ENCODE assay signal across 24 cellular contexts in genomic region chr11:64624869-64625481, GRCh38. TPM values are rescaled to one million over a fixed set of nuclear protein-coding genes. Genes with fewer than 3 reads are reported as not detected.
A peak's percentile ranks its signal among the peaks of the same experiment; 100 is the strongest.
DNase-seq lines count a peak whose midpoint lies in the region; ATAC-seq lines count a peak whose summit lies in the region.
"Had no signal": no experiment of that assay in that cellular context is flagged by ENCODE, and none has a peak within 500 bp of the region (broad histone marks: within the 10 kb centered on the region; RNA-seq: fewer than 3 reads in every experiment).

No MANE protein-coding gene starts in this region.

- H3K4me1 Mint-ChIP-seq in activated CD8-positive, alpha-beta memory T cell treated with anti-CD3 and anti-CD28 coated beads, Interleukin-2, amount 10 ng/mL, durations not matched to agents 7 days and 5 days, result peaks cover 2% of the 10 kb centered on the region

- CTCF ChIA-PET in activated CD8-positive, alpha-beta memory T cell treated with anti-CD3 and anti-CD28 coated beads, Interleukin-2, amount 10 ng/mL, durations not matched to agents 7 days and 5 days (lab: Charles Lee), result interaction anchor here (0.5 kb wide), 1 partner anchor 16 kb away, joined by 3 read pairs; no protein-coding TSS in a partner anchor

- H3K36me3 Mint-ChIP-seq in activated CD8-positive, alpha-beta memory T cell treated with anti-CD3 and anti-CD28 coated beads, Interleukin-2, amount 10 ng/mL, durations not matched to agents 7 days and 5 days, result no peaks in the 10 kb centered on the region

- H4K20me1 ChIP-seq in Karpas-422 (ENCODE audit: insufficient read depth, low read depth, low read length), result 0 out of 2 replicates have a peak, but pooled peaks cover 5% of the 10 kb centered on the region

- no peaks in the 10 kb centered on the region for H3K27me3 ChIP-seq in Karpas-422 (ENCODE audit: low read length)
- H3K27me3 ChIP-seq: tibial artery had no signal

- no peak overlapping the region for H3K4me3 Mint-ChIP-seq in activated CD8-positive, alpha-beta memory T cell treated with anti-CD3 and anti-CD28 coated beads, Interleukin-2, amount 10 ng/mL, durations not matched to agents 7 days and 5 days
- H3K4me3 Mint-ChIP-seq: activated CD8-positive, alpha-beta T cell treated with anti-CD3 and anti-CD28 coated beads, Interleukin-2, amount 10 ng/mL, durations not matched to agents 7 days and 5 days; CD4-positive, alpha-beta T cell; nephron had no signal

- no peaks in the 10 kb centered on the region for H3K36me3 ChIP-seq in Karpas-422 (ENCODE audit: insufficient read depth, low read length)
- H3K36me3 ChIP-seq: prostate gland had no signal

- no peak overlapping the region for H3K4me2 ChIP-seq in Karpas-422 (ENCODE audit: low read depth, low read length, poor library complexity, severe bottlenecking)
- H3K4me2 ChIP-seq: A549, hepatocyte had no signal

- H3K27ac ChIP-seq in Karpas-422 (ENCODE audit: low read length), result no peak overlapping the region
- H3K27ac ChIP-seq: A549, hepatocyte, prostate gland, tibial artery had no signal

- H3K9ac ChIP-seq in Karpas-422 (ENCODE audit: low read length), result 0 out of 2 replicates have a peak overlapping the region, but pooled peaks have one; percentile 5

- H3K4me3 ChIP-seq in Karpas-422 (ENCODE audit: low read length), result no peak overlapping the region
- H3K4me3 ChIP-seq: A549, hepatocyte, prostate gland, tibial artery had no signal

- H3K79me2 ChIP-seq in Karpas-422 (ENCODE audit: low read length), result no peaks in the 10 kb centered on the region
- H3K79me2 ChIP-seq: hepatocyte had no signal

- H3K9me2 ChIP-seq in Karpas-422 (replicated peaks; ENCODE audit: insufficient read depth, low read length), result no peaks in the 10 kb centered on the region

- no peak for ATAC-seq in activated CD8-positive, alpha-beta memory T cell treated with anti-CD3 and anti-CD28 coated beads, Interleukin-2, amount 10 ng/mL, durations not matched to agents 7 days and 5 days
- ATAC-seq: A549; activated CD8-positive, alpha-beta T cell treated with anti-CD3 and anti-CD28 coated beads, Interleukin-2, amount 10 ng/mL, durations not matched to agents 7 days and 5 days; Panc1; SK-N-SH treated with all-trans-retinoic acid at 6 μM for 48 hours had no signal

- peaks cover 21% of the 10 kb centered on the region for H3K4me1 ChIP-seq in Karpas-422 (ENCODE audit: low read length)
- H3K4me1 ChIP-seq: A549, prostate gland, tibial artery had no signal

- no peak overlapping the region for H3K27ac Mint-ChIP-seq in activated CD8-positive, alpha-beta memory T cell treated with anti-CD3 and anti-CD28 coated beads, Interleukin-2, amount 10 ng/mL, durations not matched to agents 7 days and 5 days
- H3K27ac Mint-ChIP-seq: activated CD8-positive, alpha-beta T cell treated with anti-CD3 and anti-CD28 coated beads, Interleukin-2, amount 10 ng/mL, durations not matched to agents 7 days and 5 days; CD4-positive, alpha-beta T cell had no signal

- no peaks in the 10 kb centered on the region for H3K9me3 ChIP-seq in Karpas-422 (ENCODE audit: low read length)
- H3K9me3 ChIP-seq: A549, prostate gland, tibial artery had no signal

- H3K27me3 Mint-ChIP-seq in activated CD8-positive, alpha-beta memory T cell treated with anti-CD3 and anti-CD28 coated beads, Interleukin-2, amount 10 ng/mL, durations not matched to agents 7 days and 5 days, result no peaks in the 10 kb centered on the region
- H3K27me3 Mint-ChIP-seq: CD4-positive, alpha-beta T cell had no signal

- DNase-seq in Ammon's horn (ENCODE audit: low spot score), result peak; percentile 53
- peak; percentile 78 for DNase-seq in Karpas-422
- DNase-seq in SIG-M5 (lab: John Stamatoyannopoulos, UW), result peak; percentile 47
- peak; percentile 33 for DNase-seq in globus pallidus (ENCODE audit: low spot score)
- no peak for DNase-seq in NCI-H187 treated with DMSO at 0.1 percent for 48 hours (lab: John Stamatoyannopoulos, UW)
- DNase-seq in activated CD8-positive, alpha-beta memory T cell treated with anti-CD3 and anti-CD28 coated beads, Interleukin-2, amount 10 ng/mL, durations not matched to agents 7 days and 5 days, result no peak
- no peak for DNase-seq in DMS 273 (lab: John Stamatoyannopoulos, UW; ENCODE audit: unreplicated experiment)
- DNase-seq in dermis blood vessel endothelial cell, result no peak
- DNase-seq: activated CD8-positive, alpha-beta T cell treated with anti-CD3 and anti-CD28 coated beads, Interleukin-2, amount 10 ng/mL, durations not matched to agents 7 days and 5 days; activated naive CD4-positive, alpha-beta T cell treated with anti-CD3 and anti-CD28 coated beads, Interleukin-2, amount 50 U/mL, for 16 hours; activated T-cell treated with anti-CD3 and anti-CD28 coated beads, Interleukin-2, amount 50 U/mL, for 48 hours; CD4-positive, alpha-beta T cell; DND-41; HCEC 1CT; mesendoderm; NCI-H1417; NCI-H526 treated with DMSO at 0.1 percent for 48 hours; tibial artery had no signal

- no peak overlapping the region for H2AFZ ChIP-seq in Karpas-422 (ENCODE audit: low read length)
- H2AFZ ChIP-seq: hepatocyte had no signal

- no peaks in the 10 kb centered on the region for H3K9me3 Mint-ChIP-seq in activated CD8-positive, alpha-beta memory T cell treated with anti-CD3 and anti-CD28 coated beads, Interleukin-2, amount 10 ng/mL, durations not matched to agents 7 days and 5 days (ENCODE audit: low read depth)
- H3K9me3 Mint-ChIP-seq: CD4-positive, alpha-beta T cell; nephron had no signal

RNA-seq across cellular contexts. Expression of gene SLC22A12, which starts 34.0 kb away (rescaled TPM):
- total RNA-seq in Karpas-422 (2014; rRNA removed; shearing (Covaris generic); ENCODE audit: low replicate concordance), result not detected in 2 replicates
- total RNA-seq in activated CD8-positive, alpha-beta memory T cell treated with anti-CD3 and anti-CD28 coated beads, Interleukin-2, amount 10 ng/mL, durations not matched to agents 7 days and 5 days, result not detected
- not detected in 2 replicates for total RNA-seq in dermis blood vessel endothelial cell
- total RNA-seq: activated CD8-positive, alpha-beta T cell treated with anti-CD3 and anti-CD28 coated beads, Interleukin-2, amount 10 ng/mL, durations not matched to agents 7 days and 5 days; CD4-positive, alpha-beta T cell; hepatocyte; prostate gland had no signal

Comparison
In these comparisons a context has a peak if more than half of its experiments do, and no peak if none do; other contexts are left out.
1. DNase-seq: peak in Ammon's horn (single experiment), Karpas-422 (single experiment), SIG-M5 (single experiment) and globus pallidus (single experiment); none in NCI-H187 treated with DMSO at 0.1 percent for 48 hours (single experiment), activated CD8-positive, alpha-beta memory T cell treated with anti-CD3 and anti-CD28 coated beads, Interleukin-2, amount 10 ng/mL, durations not matched to agents 7 days and 5 days (single experiment), DMS 273 (single experiment) and dermis blood vessel endothelial cell (single experiment).